ENCODE assay signal across 13 cellular contexts in genomic region chr5:28779161-28779754, GRCh38.
DNase-seq lines count a peak whose midpoint lies in the region; ATAC-seq and TF ChIP-seq lines count a peak whose summit lies in the region.
"Had no signal": no experiment of that assay in that cellular context is flagged by ENCODE, and none has a peak within 500 bp of the region (broad histone marks: within the 10 kb centered on the region; RNA-seq: fewer than 3 reads in every experiment).

No MANE protein-coding gene starts in this region.

- H3K4me3 ChIP-seq in kidney epithelial cell (ENCODE audit: low read depth, low read length) = no peak overlapping the region
- H3K4me3 ChIP-seq: spleen had no signal

- DNase-seq in DMS53 (lab: John Stamatoyannopoulos, UW) = peak; percentile 78
- DNase-seq in M059J (ENCODE audit: low read depth) = peak; percentile 18
- peak; percentile 66 for DNase-seq in SHP77 treated with DMSO at 0.1 percent for 48 hours (lab: John Stamatoyannopoulos, UW)
- no peak for DNase-seq in kidney epithelial cell (ENCODE audit: low read depth)
- no peak for DNase-seq in activated naive CD4-positive, alpha-beta T cell treated with anti-CD3 and anti-CD28 coated beads, Interleukin-2, amount 50 U/mL, for 72 hours (ENCODE audit: low spot score in 2 of 2)
- DNase-seq in cerebellum (ENCODE audit: low spot score) = no peak
- DNase-seq: activated T-cell treated with anti-CD3 and anti-CD28 coated beads, Interleukin-2, amount 50 U/mL, for 72 hours; NCI-H2029; spleen; stimulated activated naive CD4-positive, alpha-beta T cell; T-helper 17 cell had no signal

- ATAC-seq in activated naive CD4-positive, alpha-beta T cell treated with anti-CD3 and anti-CD28 coated beads, Interleukin-2, amount 50 U/mL, for 72 hours = no peak
- ATAC-seq in GM19467 (IDR thresholded peaks at IDR 0.05; ENCODE audit: unreplicated experiment) = no peak
- ATAC-seq in HG03097 (IDR thresholded peaks at IDR 0.05; ENCODE audit: low FRiP score, unreplicated experiment) = no peak
- ATAC-seq: activated T-cell treated with anti-CD3 and anti-CD28 coated beads, Interleukin-2, amount 50 U/mL, for 72 hours; T-helper 17 cell had no signal

- peaks cover 11 to 17% of the 10 kb centered on the region in 2 donors for H3K9me3 Mint-ChIP-seq in activated naive CD4-positive, alpha-beta T cell treated with anti-CD3 and anti-CD28 coated beads, Interleukin-2, amount 50 U/mL, for 72 hours

- no peaks in the 10 kb centered on the region for H3K36me3 ChIP-seq in kidney epithelial cell (ENCODE audit: control insufficient read depth, insufficient read depth, low read length)
- H3K36me3 ChIP-seq: spleen had no signal

- TF ChIP-seq CTCF in kidney epithelial cell (IDR thresholded peaks at IDR 0.05; ENCODE audit: insufficient read depth, low read length, poor library complexity, severe bottlenecking) = peak; percentile 33

- no peaks in the 10 kb centered on the region for H3K36me3 Mint-ChIP-seq in activated naive CD4-positive, alpha-beta T cell treated with anti-CD3 and anti-CD28 coated beads, Interleukin-2, amount 50 U/mL, for 72 hours

- H3K27ac Mint-ChIP-seq in activated naive CD4-positive, alpha-beta T cell treated with anti-CD3 and anti-CD28 coated beads, Interleukin-2, amount 50 U/mL, for 72 hours = no peak overlapping the region
- H3K27ac Mint-ChIP-seq: activated T-cell treated with anti-CD3 and anti-CD28 coated beads, Interleukin-2, amount 50 U/mL, for 72 hours; T-helper 17 cell had no signal

- H3K27me3 ChIP-seq in kidney epithelial cell (ENCODE audit: control insufficient read depth, insufficient read depth, low read length) = no peaks in the 10 kb centered on the region
- H3K27me3 ChIP-seq: spleen had no signal

Comparison
In these comparisons a context has a peak if more than half of its experiments do, and no peak if none do; other contexts are left out.
1. DNase-seq: peak in DMS53 (single experiment), M059J (single experiment) and SHP77 treated with DMSO at 0.1 percent for 48 hours (single experiment); none in kidney epithelial cell (single experiment), activated naive CD4-positive, alpha-beta T cell treated with anti-CD3 and anti-CD28 coated beads, Interleukin-2, amount 50 U/mL, for 72 hours (0 of 2) and cerebellum (single experiment).